In genomic region chr6:25503686-25504085, GRCh38 we compare ENCODE assay signal across 21 cellular contexts.
"Had no signal": no experiment of that assay in that cellular context is flagged by ENCODE, and none has a peak within 500 bp of the region (broad histone marks: within the 10 kb centered on the region; RNA-seq: fewer than 3 reads in every experiment).

No MANE protein-coding gene starts in this region.

- H3K4me3 ChIP-seq: body of pancreas, cardiac muscle cell, left lung, lung, neural progenitor cell, right lobe of liver, skin epidermis, suprapubic skin, tibial nerve had no signal

- H3K9me3 ChIP-seq: left lung, right lobe of liver, suprapubic skin, tibial nerve had no signal

- DNase-seq: activated CD4-positive, alpha-beta T cell treated with anti-CD3 and anti-CD28 coated beads for 1 hour; activated CD4-positive, alpha-beta T cell treated with anti-CD3 and anti-CD28 coated beads, Interleukin-2, amount 50 U/mL, for 1 hour; activated gamma-delta T cell treated with Interleukin-2 at 50 U/mL for 16 hours; activated T-cell treated with anti-CD3 and anti-CD28 coated beads, Interleukin-2, amount 50 U/mL, for 1 hour; anterior cingulate cortex; body of pancreas; foreskin fibroblast; kidney; left lung; naive thymus-derived CD8-positive, alpha-beta T cell; posterior cingulate gyrus; right lobe of liver; stimulated activated CD4-positive, alpha-beta T cell treated with anti-CD3 and anti-CD28 coated beads, Interleukin-2, amount 100 ng/mL, for 24 hours; stimulated activated naive CD8-positive, alpha-beta T cell treated with anti-CD3 and anti-CD28 coated beads, Interleukin-15, amount 100 ng/mL, for 72 hours had no signal

- H3K27me3 ChIP-seq: body of pancreas, cardiac muscle cell, left lung, neural progenitor cell, right lobe of liver, suprapubic skin, tibial nerve had no signal

- H3K36me3 ChIP-seq: left lung, neural progenitor cell, right lobe of liver, suprapubic skin, tibial nerve had no signal

- ATAC-seq: body of pancreas; left lung; naive thymus-derived CD8-positive, alpha-beta T cell; right lobe of liver; stimulated activated effector memory CD8-positive, alpha-beta T cell treated with anti-CD3 and anti-CD28 coated beads, Interleukin-12 subunit alpha, Interleukin-12 subunit beta, amount 100 ng/mL, for 72 hours; stimulated activated naive CD8-positive, alpha-beta T cell treated with anti-CD3 and anti-CD28 coated beads, Interleukin-15, amount 100 ng/mL, for 72 hours had no signal
